In genomic region chr16:68737046-68737729, GRCh38 we compare ENCODE assay signal across 8 cellular contexts. TPM values are rescaled to one million over a fixed set of nuclear protein-coding genes. Genes with fewer than 3 reads are reported as not detected.
A peak's percentile ranks its signal among the peaks of the same experiment; 100 is the strongest.
DNase-seq lines count a peak whose midpoint lies in the region; ATAC-seq and TF ChIP-seq lines count a peak whose summit lies in the region.

Gene CDH1, plus strand, starts transcription at chr16:68737292. Its CDS starts 124 bp downstream, at chr16:68737416.

- H3K4me3 ChIP-seq in HUES64 (ENCODE audit: low read length) (peak within 1 kb of the TSS; percentile 91), RWPE2 (ENCODE audit: severe bottlenecking) (peak within 1 kb of the TSS; percentile 47), mucosa of stomach (ENCODE audit: low read length) (peak within 1 kb of the TSS; percentile 63), urinary bladder (ENCODE audit: low read depth, low read length) (peak within 1 kb of the TSS; percentile 38), uterus (peak within 1 kb of the TSS in 1 of 2 donors; percentile 38)

- peaks cover 30% of the 10 kb centered on the region for H3K4me1 ChIP-seq in HUES64 (ENCODE audit: insufficient read depth, low read length)
- peaks cover 37% of the 10 kb centered on the region for H3K4me1 ChIP-seq in RWPE2 (ENCODE audit: insufficient read depth, poor library complexity, severe bottlenecking)
- peaks cover 36% of the 10 kb centered on the region for H3K4me1 ChIP-seq in mucosa of stomach (ENCODE audit: control insufficient read depth, insufficient read depth, low read length)
- no peaks in the 10 kb centered on the region for H3K4me1 ChIP-seq in urinary bladder (ENCODE audit: insufficient read depth)
- peaks cover 0 to 7% of the 10 kb centered on the region in 2 donors for H3K4me1 ChIP-seq in uterus

- H3K27ac ChIP-seq in HUES64 (ENCODE audit: low read depth, low read length) (no peak within 1 kb of the TSS; the same call in 1 of the 2 replicates), RWPE2 (ENCODE audit: poor library complexity, severe bottlenecking) (peak within 1 kb of the TSS; percentile 86), urinary bladder (ENCODE audit: low read depth) (peak within 1 kb of the TSS; percentile 46), uterus (no peak within 1 kb of the TSS)

- no peaks in the 10 kb centered on the region for H3K9me3 ChIP-seq in HUES64 (ENCODE audit: insufficient read depth, low read depth, low read length)
- H3K9me3 ChIP-seq in RWPE2 (ENCODE audit: severe bottlenecking), result no peaks in the 10 kb centered on the region
- no peaks in the 10 kb centered on the region for H3K9me3 ChIP-seq in mucosa of stomach (ENCODE audit: control insufficient read depth, low read length)
- no peaks in the 10 kb centered on the region for H3K9me3 ChIP-seq in uterus

- TF ChIP-seq CTCF in RWPE2 (IDR thresholded peaks at IDR 0.05; ENCODE audit: poor library complexity, severe bottlenecking), result no peak
- TF ChIP-seq CTCF in uterus (IDR thresholded peaks at IDR 0.05), result no peak

- peak within 1 kb of the TSS; percentile 77 for H3K9ac ChIP-seq in HUES64 (ENCODE audit: low read depth, low read length)
- peak within 1 kb of the TSS; percentile 97 for H3K9ac ChIP-seq in mucosa of stomach (ENCODE audit: low read length)

- DNase-seq in RWPE2 (ENCODE audit: low spot score), result peak; percentile 98
- DNase-seq in ecto neural progenitor cell (ENCODE audit: low spot score), result peak; percentile 78
- DNase-seq in uterus, result no peak

- ATAC-seq in RWPE2 (ENCODE audit: low read depth), result peak; percentile 84
- ATAC-seq in HG02884 (IDR thresholded peaks at IDR 0.05; ENCODE audit: unreplicated experiment), result no peak
- no peak for ATAC-seq in GM19324 (IDR thresholded peaks at IDR 0.05; ENCODE audit: low FRiP score, unreplicated experiment)

- H3K27me3 ChIP-seq in HUES64 (ENCODE audit: insufficient read depth, low read length) (peaks cover 11% of the 10 kb centered on the region; the same call in 1 of the 2 replicates), RWPE2 (ENCODE audit: insufficient read depth, poor library complexity, severe bottlenecking) (no peaks in the 10 kb centered on the region), mucosa of stomach (ENCODE audit: control insufficient read depth, insufficient read depth, low read length) (peaks cover 14% of the 10 kb centered on the region), uterus (peaks cover 9 to 21% of the 10 kb centered on the region in 2 donors)

- TF ChIP-seq POLR2A in uterus (IDR thresholded peaks at IDR 0.05), result peak in 1 of 2 donors; percentile 69

- under 1% methylated on average over 62 of the region's 63 CpGs for WGBS in HUES64
- 2% methylated on average over 63 of the region's 63 CpGs for WGBS in urinary bladder

- peaks cover 13% of the 10 kb centered on the region; the same call in 1 of the 2 replicates for H3K36me3 ChIP-seq in HUES64 (ENCODE audit: insufficient read depth, low read length)
- H3K36me3 ChIP-seq in RWPE2 (ENCODE audit: low read depth), result peaks cover 26% of the 10 kb centered on the region
- no peaks in the 10 kb centered on the region for H3K36me3 ChIP-seq in mucosa of stomach (ENCODE audit: control insufficient read depth, insufficient read depth, low read length)
- no peaks in the 10 kb centered on the region for H3K36me3 ChIP-seq in urinary bladder (ENCODE audit: insufficient read depth)
- no peaks in the 10 kb centered on the region for H3K36me3 ChIP-seq in uterus

- intact Hi-C loops in uterus (cut with DNase I; ENCODE audit: low total_unique reads), result no loop called here

RNA-seq across cellular contexts. Expression of gene CDH1, which starts in this region (rescaled TPM):
- polyA plus RNA-seq in HUES64 (2013, experiment 1 of 2), result 50.8 TPM
- polyA plus RNA-seq in HUES64 (2013, experiment 2 of 2), result 48.9 TPM
- total RNA-seq in urinary bladder (35.2 TPM), uterus (10 to 100 TPM in 1 of 4 donors, 1 to 10 TPM in 2, under 1 TPM in 1; 0.26 to 30.0 (median 2.6) TPM)
- 15.7 TPM for polyA plus RNA-seq in urinary bladder

Comparison
In these comparisons a context has a peak if more than half of its experiments do, and no peak if none do; other contexts are left out.
1. H3K27ac ChIP-seq: peak in RWPE2 (single experiment) and urinary bladder (single experiment); none in HUES64 (single experiment) and uterus (0 of 2).
2. DNase-seq: peak in RWPE2 (single experiment) and ecto neural progenitor cell (single experiment); none in uterus (0 of 2).